In genomic region chr19:2046046-2046907, GRCh38 we compare ENCODE assay signal across 11 cellular contexts. TPM values are rescaled to one million over a fixed set of nuclear protein-coding genes. Genes with fewer than 3 reads are reported as not detected.
DNase-seq lines count a peak whose midpoint lies in the region; ATAC-seq, FAIRE-seq and TF ChIP-seq lines count a peak whose summit lies in the region.
"Had no signal": no experiment of that assay in that cellular context is flagged by ENCODE, and none has a peak within 500 bp of the region (broad histone marks: within the 10 kb centered on the region; RNA-seq: fewer than 3 reads in every experiment).

No MANE protein-coding gene starts in this region.

- FAIRE-seq in kidney (lab: Jason Lieb, UNC), result no peak

- H3K27me3 Mint-ChIP-seq in activated B cell treated with CpG ODN at 0.5 μM for 24 hours, result no peaks in the 10 kb centered on the region

- CTCF ChIA-PET in activated B cell treated with CpG ODN at 0.5 μM for 24 hours (lab: Charles Lee), result no interaction called here

- H3K4me3 Mint-ChIP-seq in activated B cell treated with CpG ODN at 0.5 μM for 24 hours, result peak overlapping the region; percentile 93
- H3K4me3 Mint-ChIP-seq: activated T-cell treated with anti-CD3 and anti-CD28 coated beads, Interleukin-2, amount 50 U/mL, for 4 hours had no signal

- peak; percentile 29 for TF ChIP-seq POLR2A in GM15510 (IDR thresholded peaks at IDR 0.05; ENCODE audit: borderline replicate concordance, extremely low read depth, insufficient read length)

- H3K27me3 ChIP-seq in subcutaneous abdominal adipose tissue (ENCODE audit: control insufficient read depth in 5 of 5, insufficient read depth in 4 of 5, low read length in 5 of 5), result peaks cover 0 to 4% (median 0%) of the 10 kb centered on the region in 5 donors

- POLR2A ChIA-PET in activated B cell treated with CpG ODN at 0.5 μM for 24 hours (lab: Charles Lee), result interaction anchor here (1.3 to 59.1 kb wide), 5 partner anchors 7 to 149 kb away, joined by 3 to 2723 read pairs (median 490); partner anchors contain the start of genes IZUMO4, MKNK2 and MOB3A

- H3K4me3 ChIP-seq in kidney (ENCODE audit: low read length in 2 of 2) (no peak overlapping the region), subcutaneous abdominal adipose tissue (ENCODE audit: low read depth in 1 of 5, low read length in 5 of 5) (peak overlapping the region in 1 of 5 donors; percentile 7)

- no peak for ATAC-seq in activated B cell treated with CpG ODN at 0.5 μM for 24 hours (ENCODE audit: low read depth)
- ATAC-seq in GM18520 (IDR thresholded peaks at IDR 0.05; ENCODE audit: unreplicated experiment), result no peak
- ATAC-seq in GM18861 (IDR thresholded peaks at IDR 0.05; ENCODE audit: unreplicated experiment), result no peak
- ATAC-seq: activated T-cell treated with anti-CD3 and anti-CD28 coated beads, Interleukin-2, amount 50 U/mL, for 4 hours had no signal

- H3K4me1 ChIP-seq in kidney (ENCODE audit: control insufficient read depth in 1 of 2, insufficient read depth in 1 of 2, low read depth in 1 of 2, low read length in 2 of 2) (peaks cover 42 to 71% of the 10 kb centered on the region in 2 donors), subcutaneous abdominal adipose tissue (ENCODE audit: control insufficient read depth in 5 of 5, insufficient read depth in 5 of 5, low read length in 5 of 5) (peaks cover 17 to 90% (median 90%) of the 10 kb centered on the region in 5 donors)

- H3K36me3 ChIP-seq in kidney (ENCODE audit: control insufficient read depth in 1 of 2, insufficient read depth in 2 of 2, low read length in 2 of 2) (peaks cover 0 to 42% of the 10 kb centered on the region in 2 donors), subcutaneous abdominal adipose tissue (ENCODE audit: control insufficient read depth in 5 of 5, insufficient read depth in 5 of 5, low read length in 5 of 5) (peaks cover 0 to 67% (median 57%) of the 10 kb centered on the region in 5 donors)

- H3K9me3 ChIP-seq in kidney (ENCODE audit: control insufficient read depth in 1 of 2, low read length in 2 of 2) (no peaks in the 10 kb centered on the region), subcutaneous abdominal adipose tissue (ENCODE audit: control insufficient read depth in 5 of 5, low read length in 5 of 5) (no peaks in the 10 kb centered on the region)

- no peak for TF ChIP-seq CTCF in activated B cell treated with CpG ODN at 0.5 μM for 24 hours (IDR thresholded peaks at IDR 0.05)
- no peak for TF ChIP-seq CTCF in kidney (IDR thresholded peaks at IDR 0.05; ENCODE audit: borderline replicate concordance, extremely low read depth, insufficient read depth)

- peak overlapping the region in 1 of 2 donors; percentile 45 for H3K27ac ChIP-seq in kidney (ENCODE audit: low read depth in 2 of 2, low read length in 2 of 2)
- peak overlapping the region; percentile 98 for H3K27ac ChIP-seq in subcutaneous abdominal adipose tissue (ENCODE audit: low read depth, low read length)

- H3K27ac Mint-ChIP-seq in activated B cell treated with CpG ODN at 0.5 μM for 24 hours, result peak overlapping the region; percentile 24

- peaks cover 74% of the 10 kb centered on the region for H3K4me1 Mint-ChIP-seq in activated B cell treated with CpG ODN at 0.5 μM for 24 hours

- DNase-seq in activated B cell treated with CpG ODN at 0.5 μM for 24 hours (no peak), kidney (peak; percentile 79), AML-193 (lab: John Stamatoyannopoulos, UW) (no peak), KG1 (lab: John Stamatoyannopoulos, UW) (no peak)
- DNase-seq: activated T-cell treated with anti-CD3 and anti-CD28 coated beads, Interleukin-2, amount 50 U/mL, for 4 hours; DMS 273 treated with DMSO at 0.1 percent for 48 hours; stimulated activated naive CD4-positive, alpha-beta T cell had no signal

- H3K9ac ChIP-seq in kidney (ENCODE audit: low read length in 2 of 2), result peak overlapping the region in 1 of 2 donors; percentile 26
- H3K9ac ChIP-seq in subcutaneous abdominal adipose tissue (ENCODE audit: low read length in 5 of 5), result peak overlapping the region in 2 of 5 donors; percentile 35 to 48

- peaks cover 71% of the 10 kb centered on the region for H3K36me3 Mint-ChIP-seq in activated B cell treated with CpG ODN at 0.5 μM for 24 hours (ENCODE audit: low read depth)

- intact Hi-C loops in activated B cell treated with CpG ODN at 0.5 μM for 24 hours (cut with micrococcal nuclease) (no loop called here), kidney (cut with DNase I) (no loop called here)

- no peaks in the 10 kb centered on the region for H3K9me3 Mint-ChIP-seq in activated B cell treated with CpG ODN at 0.5 μM for 24 hours
- H3K9me3 Mint-ChIP-seq: activated T-cell treated with anti-CD3 and anti-CD28 coated beads, Interleukin-2, amount 50 U/mL, for 4 hours had no signal

RNA-seq across cellular contexts. Expression of gene MKNK2, which starts 4.8 kb away (rescaled TPM):
- total RNA-seq in activated B cell treated with CpG ODN at 0.5 μM for 24 hours (1,134 and 1,197 TPM in 2 replicates), kidney (190 TPM)
- 67.2 TPM for polyA plus RNA-seq in kidney (ENCODE audit: insufficient read depth, low read depth, low replicate concordance)

RNA-seq across cellular contexts. Expression of gene BTBD2, which starts 30.8 kb away (rescaled TPM):
- total RNA-seq in activated B cell treated with CpG ODN at 0.5 μM for 24 hours (55.1 and 57.3 TPM in 2 replicates), kidney (70.3 TPM)
- polyA plus RNA-seq in kidney (ENCODE audit: insufficient read depth, low read depth, low replicate concordance), result 57.0 TPM

RNA-seq across cellular contexts. Expression of gene MOB3A, which starts 49.8 kb away (rescaled TPM):
- 179 and 189 TPM in 2 replicates for total RNA-seq in activated B cell treated with CpG ODN at 0.5 μM for 24 hours
- 59.7 TPM for total RNA-seq in kidney
- polyA plus RNA-seq in kidney (ENCODE audit: insufficient read depth, low read depth, low replicate concordance), result 16.9 TPM

RNA-seq across cellular contexts. Expression of gene IZUMO4, which starts 50.4 kb away (rescaled TPM):
- total RNA-seq in activated B cell treated with CpG ODN at 0.5 μM for 24 hours (73.0 and 78.6 TPM in 2 replicates), kidney (4.3 TPM)
- 8.9 TPM for polyA plus RNA-seq in kidney (ENCODE audit: insufficient read depth, low read depth, low replicate concordance)
